Comparison of ENCODE assay signal across 8 cellular contexts in genomic region chr12:57611116-57611809, GRCh38. TPM values are rescaled to one million over a fixed set of nuclear protein-coding genes. Genes with fewer than 3 reads are reported as not detected.
A peak's percentile ranks its signal among the peaks of the same experiment; 100 is the strongest.
DNase-seq lines count a peak whose midpoint lies in the region; ATAC-seq and TF ChIP-seq lines count a peak whose summit lies in the region.

Gene ARHGEF25 (plus strand): TSS chr12:57611435. CDS start chr12:57611895, 460 bp downstream.

- intact Hi-C loops in Panc1 (cut with micrococcal nuclease; ENCODE audit: unreplicated experiment): no loop called here
- intact Hi-C loops in heart right ventricle (cut with DNase I): no loop called here

- ATAC-seq in HG02885 (IDR thresholded peaks at IDR 0.05; ENCODE audit: poor library complexity, unreplicated experiment) (peak; percentile 67), Panc1 (peak; percentile 88), heart right ventricle (peak; percentile 85 to 89 (median 85)), GM18873 (IDR thresholded peaks at IDR 0.05; ENCODE audit: low FRiP score, unreplicated experiment) (no peak)

- peak within 1 kb of the TSS; percentile 79 for H4K8ac ChIP-seq in trophoblast cell (ENCODE audit: low read depth, low read length)

- POLR2A ChIA-PET in Panc1 (lab: Charles Lee): no interaction called here

- H2BK5ac ChIP-seq in trophoblast cell (ENCODE audit: low read depth, low read length, poor library complexity): no peak within 1 kb of the TSS

- no peak within 1 kb of the TSS for H3K9ac ChIP-seq in trophoblast cell (ENCODE audit: low read length)

- H3K36me3 ChIP-seq in Panc1 (ENCODE audit: control insufficient read depth, insufficient read depth, low read length) (no peaks in the 10 kb centered on the region), heart right ventricle (peaks cover 0 to 48% (median 6%) of the 10 kb centered on the region in 9 donors), trophoblast cell (ENCODE audit: control insufficient read depth in 1 of 2, insufficient read depth in 2 of 2, low read length in 2 of 2) (peaks cover 4 to 7% of the 10 kb centered on the region in 2 experiments)

- WGBS in adipose tissue, 3 donors: 1% methylated on average over 15 to 50 of the region's 50 CpGs
- WGBS in heart right ventricle, 2 donors: 0 to 1% methylated on average over 47 to 50 of the region's 50 CpGs
- WGBS in trophoblast cell (ENCODE audit: extremely low coverage, insufficient coverage, insufficient read length): no CpG with 5 or more reads among the region's 50 CpGs

- peak within 1 kb of the TSS; percentile 52 for H4K91ac ChIP-seq in trophoblast cell (ENCODE audit: low read depth, low read length)

- H3K4me1 ChIP-seq in Panc1 (ENCODE audit: control insufficient read depth, insufficient read depth, low read length) (peaks cover 8% of the 10 kb centered on the region; the same call in 1 of the 2 replicates), heart right ventricle (peaks cover 0 to 89% (median 33%) of the 10 kb centered on the region in 9 donors), trophoblast cell (ENCODE audit: control insufficient read depth in 1 of 2, insufficient read depth in 2 of 2, low read length in 2 of 2) (peaks cover 3 to 4% of the 10 kb centered on the region in 2 experiments)

- H3K9me3 ChIP-seq in Panc1 (ENCODE audit: control insufficient read depth, insufficient read depth, low read depth, low read length) (no peaks in the 10 kb centered on the region), heart right ventricle (no peaks in the 10 kb centered on the region), trophoblast cell (ENCODE audit: insufficient read depth, low read depth, low read length) (peaks cover 5% of the 10 kb centered on the region)

- no TSS peak for BruUV-seq in Panc1 (replicated peaks; lab: Mats Ljungman, UMichigan)

- in situ Hi-C loops in Panc1 (cut with HindIII; ENCODE audit: low pct_unique_long_range_greater_than_20kb, low sequenced_read_pairs): no loop called here

- CTCF ChIA-PET in Panc1 (lab: Charles Lee): interaction anchor here (0.7 to 0.9 kb wide), 2 partner anchors 28 to 83 kb away, joined by 3 to 5 read pairs; partner anchors contain the start of gene OS9

- H3K4me2 ChIP-seq in trophoblast cell (ENCODE audit: low read length): peak within 1 kb of the TSS; percentile 91

- peaks cover 6% of the 10 kb centered on the region for H3K79me1 ChIP-seq in trophoblast cell (ENCODE audit: low read length)

- peak within 1 kb of the TSS; percentile 70 for H2AFZ ChIP-seq in trophoblast cell (ENCODE audit: insufficient read depth, low read length, poor library complexity)

- TF ChIP-seq CTCF in Panc1 (IDR thresholded peaks at IDR 0.05) (no peak), heart right ventricle (IDR thresholded peaks at IDR 0.05) (no peak)

- peak within 1 kb of the TSS; percentile 43 for H3K18ac ChIP-seq in trophoblast cell (ENCODE audit: low read length)

- H3K4me3 ChIP-seq in GM08714 (ENCODE audit: low read length): peak within 1 kb of the TSS; percentile 57; the same call in 1 of the 2 replicates
- peak within 1 kb of the TSS; percentile 59 to 62 for H3K4me3 ChIP-seq in Panc1 (ENCODE audit: low read depth in 2 of 2, low read length in 2 of 2)
- peak within 1 kb of the TSS; percentile 57 to 80 (median 70) for H3K4me3 ChIP-seq in heart right ventricle
- H3K4me3 ChIP-seq in trophoblast cell (ENCODE audit: low read depth, low read length): peak within 1 kb of the TSS; percentile 71

- peak within 1 kb of the TSS; percentile 39 for H2AK5ac ChIP-seq in trophoblast cell (ENCODE audit: low read length)

- no peak for DNase-seq in Panc1 (ENCODE audit: low read depth, low spot score)
- DNase-seq in heart right ventricle: peak; percentile 86 to 90
- DNase-seq in trophoblast cell: peak in 1 of 2 donors; percentile 10
- no peak for DNase-seq in central memory CD4-positive, alpha-beta T cell

- H2BK120ac ChIP-seq in trophoblast cell (ENCODE audit: insufficient read depth, low read length, poor library complexity): no peak within 1 kb of the TSS

- H3K79me2 ChIP-seq in trophoblast cell (ENCODE audit: control insufficient read depth, insufficient read depth, low read length, poor library complexity): no peaks in the 10 kb centered on the region

- H3K23ac ChIP-seq in trophoblast cell (ENCODE audit: low read length): no peak within 1 kb of the TSS

- H3K14ac ChIP-seq in trophoblast cell (ENCODE audit: low read length): peak within 1 kb of the TSS; percentile 19

- peak within 1 kb of the TSS; percentile 16 for H4K12ac ChIP-seq in trophoblast cell (ENCODE audit: low read depth, low read length)

- no peak within 1 kb of the TSS for H2BK12ac ChIP-seq in trophoblast cell (ENCODE audit: low read length)

- no peak within 1 kb of the TSS for H3K4ac ChIP-seq in trophoblast cell (ENCODE audit: low read depth, low read length)

- H3K27ac ChIP-seq in Panc1 (ENCODE audit: low read length) (peak within 1 kb of the TSS; percentile 44), adipose tissue (ENCODE audit: low read depth, low read length) (no peak within 1 kb of the TSS), heart right ventricle (peak within 1 kb of the TSS; percentile 69 to 92 (median 85)), trophoblast cell (ENCODE audit: low read depth, low read length) (no peak within 1 kb of the TSS)

- H3K27me3 ChIP-seq in Panc1 (ENCODE audit: control insufficient read depth, insufficient read depth, low read length) (no peaks in the 10 kb centered on the region), heart right ventricle (peaks cover 0 to 49% (median 0%) of the 10 kb centered on the region in 7 donors), trophoblast cell (ENCODE audit: insufficient read depth, low read length) (peaks cover 19% of the 10 kb centered on the region)

RNA-seq across cellular contexts. Expression of gene ARHGEF25, which starts in this region (rescaled TPM):
- total RNA-seq in Panc1 (2021; ENCODE audit: unreplicated experiment) (10.5 TPM), heart right ventricle (10 to 100 TPM in 3 of 10 donors, 1 to 10 TPM in 7; 5.0 to 17.6 (median 7.5) TPM)
- polyA plus RNA-seq in Panc1 (2012; ENCODE audit: insufficient read length): 25.5 TPM
- polyA plus RNA-seq in adipose tissue (10 to 100 TPM in 2 of 3 donors, 1 to 10 TPM in 1; 4.7 to 69.7 (median 10.8) TPM), heart right ventricle (10 to 100 TPM; 13.1 to 49.2 TPM)
- 2.3 and 2.6 TPM in 2 replicates for polyA plus RNA-seq in trophoblast cell (2013)

Comparison
In these comparisons a context has a peak if more than half of its experiments do, and no peak if none do; other contexts are left out.
1. DNase-seq: peak in heart right ventricle (2 of 2); none in Panc1 (single experiment) and central memory CD4-positive, alpha-beta T cell (single experiment).
2. H3K27ac ChIP-seq: peak in Panc1 (single experiment) and heart right ventricle (10 of 10); none in adipose tissue (single experiment) and trophoblast cell (single experiment).
3. Peak in every context shown above with its lines, with median percentiles within 50 percentile points of each other: H3K4me3 ChIP-seq.